ENCODE assay signal across 18 cellular contexts in the genomic region with DNA sequence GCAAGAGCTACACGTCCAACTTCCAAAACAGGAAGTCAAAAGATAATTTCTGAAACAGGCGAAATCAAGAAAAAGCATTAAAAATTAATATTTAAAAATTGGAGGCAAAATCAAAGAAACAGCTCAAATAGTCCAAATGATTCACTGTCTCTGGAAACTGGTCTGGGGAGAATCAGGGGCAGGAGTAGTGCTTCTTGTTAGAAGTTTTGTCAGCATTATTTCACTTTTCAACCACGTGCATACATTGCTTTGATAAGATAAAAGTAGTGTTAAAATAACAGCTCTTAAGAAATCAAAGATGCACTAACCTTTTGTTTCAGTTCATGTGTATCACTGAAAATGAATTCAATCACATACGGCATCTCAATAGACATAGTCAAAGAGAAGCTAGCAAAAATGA.
"Had no signal": no experiment of that assay in that cellular context is flagged by ENCODE, and none has a peak within 500 bp of the region (broad histone marks: within the 10 kb centered on the region; RNA-seq: fewer than 3 reads in every experiment).

No MANE protein-coding gene starts in this region.

- H3K4me3 Mint-ChIP-seq: activated CD4-positive, alpha-beta T cell treated with anti-CD3 and anti-CD28 coated beads, Interleukin-2, amount 10 ng/mL, durations not matched to agents 24 days and 14 days; activated naive CD8-positive, alpha-beta T cell treated with anti-CD3 and anti-CD28 coated beads, Interleukin-2, amount 10 ng/mL, durations not matched to agents 7 days and 5 days; activated T-cell treated with anti-CD3 and anti-CD28 coated beads, Interleukin-2, amount 50 U/mL, for 24 hours; neural crest cell; stimulated activated naive CD8-positive, alpha-beta T cell treated with anti-CD3 and anti-CD28 coated beads, Interleukin-15, Interleukin-2, amounts not matched to agents 100 ng/mL and 50 ng/mL, for 24 hours had no signal

- ATAC-seq: foreskin keratinocyte, heart left ventricle had no signal

- H3K9me3 ChIP-seq: heart left ventricle, left ventricle myocardium inferior, ovary, sigmoid colon, upper lobe of left lung had no signal

- H3K4me1 Mint-ChIP-seq: neural crest cell had no signal

- H3K27me3 Mint-ChIP-seq: activated CD4-positive, alpha-beta T cell treated with anti-CD3 and anti-CD28 coated beads, Interleukin-2, amount 10 ng/mL, durations not matched to agents 24 days and 14 days; activated naive CD8-positive, alpha-beta T cell treated with anti-CD3 and anti-CD28 coated beads, Interleukin-2, amount 10 ng/mL, durations not matched to agents 7 days and 5 days; activated T-cell treated with anti-CD3 and anti-CD28 coated beads, Interleukin-2, amount 50 U/mL, for 24 hours; stimulated activated naive CD8-positive, alpha-beta T cell treated with anti-CD3 and anti-CD28 coated beads, Interleukin-15, Interleukin-2, amounts not matched to agents 100 ng/mL and 50 ng/mL, for 24 hours had no signal

- DNase-seq: activated gamma-delta T cell; activated naive CD8-positive, alpha-beta T cell treated with anti-CD3 and anti-CD28 coated beads, Interleukin-2, amount 10 ng/mL, durations not matched to agents 7 days and 5 days; activated T-cell treated with anti-CD3 and anti-CD28 coated beads, Interleukin-2, amount 50 U/mL, for 24 hours; central memory CD4-positive, alpha-beta T cell; effector memory CD4-positive, alpha-beta T cell; foreskin keratinocyte; heart left ventricle; kidney; left ventricle myocardium inferior; mesendoderm; ovary; SIG-M5; sigmoid colon; stimulated activated CD4-positive, alpha-beta T cell treated with anti-CD3 and anti-CD28 coated beads, Interleukin-12 subunit alpha, Interleukin-12 subunit beta, amount 100 ng/mL, for 4 hours; upper lobe of left lung had no signal

- H3K9me3 Mint-ChIP-seq: activated CD4-positive, alpha-beta T cell treated with anti-CD3 and anti-CD28 coated beads, Interleukin-2, amount 10 ng/mL, durations not matched to agents 24 days and 14 days; activated naive CD8-positive, alpha-beta T cell treated with anti-CD3 and anti-CD28 coated beads, Interleukin-2, amount 10 ng/mL, durations not matched to agents 7 days and 5 days; activated T-cell treated with anti-CD3 and anti-CD28 coated beads, Interleukin-2, amount 50 U/mL, for 24 hours; neural crest cell; stimulated activated naive CD8-positive, alpha-beta T cell treated with anti-CD3 and anti-CD28 coated beads, Interleukin-15, Interleukin-2, amounts not matched to agents 100 ng/mL and 50 ng/mL, for 24 hours had no signal
